1 cellular context compared by ENCODE assay signal in the genomic region with DNA sequence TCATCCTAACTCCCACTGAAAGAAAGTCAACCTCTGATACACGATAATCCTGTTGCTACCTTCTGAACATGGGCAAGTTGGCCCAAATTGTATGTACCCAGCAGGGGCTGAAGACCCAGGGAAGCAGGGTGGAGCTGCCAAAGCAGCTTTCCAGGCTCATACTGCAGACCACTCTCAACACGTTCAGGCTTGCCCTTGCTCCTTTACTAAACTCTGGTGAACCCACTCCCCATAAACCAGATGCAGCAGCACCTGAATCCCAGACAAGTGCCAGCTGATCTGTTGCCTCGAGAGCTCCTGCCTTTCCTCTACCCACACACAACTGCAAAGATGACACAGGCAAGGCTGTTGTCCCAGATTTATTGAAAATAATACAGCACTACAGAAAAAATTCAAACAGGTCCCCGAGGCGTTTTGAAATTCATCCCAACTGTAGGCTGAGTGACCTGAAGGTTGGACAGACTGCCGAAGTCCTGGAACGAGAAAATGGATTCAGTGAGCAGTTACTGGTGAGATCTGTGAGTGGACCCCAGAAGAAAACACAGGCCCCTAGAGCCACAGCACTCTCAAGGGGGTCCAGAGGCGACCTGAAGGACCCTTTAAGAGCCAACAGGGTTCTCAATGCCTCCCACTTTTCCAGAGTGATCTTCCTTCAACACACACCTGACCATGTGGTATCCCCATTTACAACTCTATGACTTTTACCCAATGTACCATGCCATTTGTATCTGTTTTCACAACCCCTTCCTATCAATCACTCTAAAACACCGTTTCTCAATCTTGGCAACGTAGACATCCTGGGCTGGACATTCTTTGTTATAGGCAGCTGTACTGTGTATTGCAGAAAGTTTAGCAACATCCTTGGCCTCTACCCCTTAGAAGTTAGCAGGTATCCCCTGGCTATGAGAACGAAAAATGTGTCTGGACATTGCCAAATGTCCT.
TF ChIP-seq lines count a peak whose summit lies in the region.

No MANE protein-coding gene starts in this region.

TF ChIP-seq in endothelial cell of umbilical vein, 7 proteins besides CTCF, POLR2A, EP300 and RAD21 (continued from another document):
- no peak for TF ChIP-seq JUN (IDR thresholded peaks at IDR 0.05; ENCODE audit: borderline replicate concordance, insufficient read depth, insufficient read length, low read depth)
- TF ChIP-seq, protein P1, sequence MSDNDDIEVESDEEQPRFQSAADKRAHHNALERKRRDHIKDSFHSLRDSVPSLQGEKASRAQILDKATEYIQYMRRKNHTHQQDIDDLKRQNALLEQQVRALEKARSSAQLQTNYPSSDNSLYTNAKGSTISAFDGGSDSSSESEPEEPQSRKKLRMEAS (IDR thresholded peaks at IDR 0.05; ENCODE audit: insufficient read depth, insufficient read length), result no peak
